Comparison of ENCODE assay signal across 8 cellular contexts in genomic region chr1:29180497-29181412, GRCh38. TPM values are rescaled to one million over a fixed set of nuclear protein-coding genes. Genes with fewer than 3 reads are reported as not detected.
DNase-seq lines count a peak whose midpoint lies in the region; ATAC-seq and TF ChIP-seq lines count a peak whose summit lies in the region.

No MANE protein-coding gene starts in this region.

- peak overlapping the region; percentile 94 for H3K4me3 ChIP-seq in BLaER1
- H3K4me3 ChIP-seq in GM23338 = peak overlapping the region; percentile 88
- H3K4me3 ChIP-seq in SJSA1 = peak overlapping the region; percentile 94
- peak overlapping the region; percentile 99 for H3K4me3 ChIP-seq in ectodermal cell (ENCODE audit: insufficient read depth, low read depth, low read length)
- H3K4me3 ChIP-seq in muscle layer of colon (ENCODE audit: low read depth in 1 of 2, low read length in 2 of 2) = peak overlapping the region; percentile 77 to 96

- DNase-seq in GM23338 (ENCODE audit: low spot score) (peak; percentile 53), SJSA1 (ENCODE audit: low read depth in 1 of 2, low spot score in 2 of 2) (peak in 1 of 2 experiments; percentile 79), NCI-H774 (lab: John Stamatoyannopoulos, UW) (no peak)
- no peak for DNase-seq in activated effector memory CD4-positive, alpha-beta T cell treated with Interleukin-2 at 50 U/mL for 16 hours

- no peak overlapping the region for H2AFZ ChIP-seq in GM23338

- H3K27me3 Mint-ChIP-seq in GM23338 (ENCODE audit: insufficient read depth, low read depth, poor library complexity) = peaks cover 6% of the 10 kb centered on the region

- H3K27me3 ChIP-seq in BLaER1 (no peaks in the 10 kb centered on the region), GM23338 (ENCODE audit: insufficient read depth) (no peaks in the 10 kb centered on the region), SJSA1 (replicated peaks) (no peaks in the 10 kb centered on the region), ectodermal cell (ENCODE audit: control insufficient read depth, insufficient read depth, low read length, poor library complexity, severe bottlenecking) (no peaks in the 10 kb centered on the region), muscle layer of colon (ENCODE audit: control insufficient read depth in 1 of 2, insufficient read depth in 2 of 2, low read length in 2 of 2) (no peaks in the 10 kb centered on the region)

- ATAC-seq in GM23338 (peak; percentile 14; the same call in 2 of the 3 replicates), HG03108 (IDR thresholded peaks at IDR 0.05; ENCODE audit: unreplicated experiment) (no peak)

- no peaks in the 10 kb centered on the region for H3K9me2 ChIP-seq in GM23338 (ENCODE audit: insufficient read depth)

- H3K36me3 ChIP-seq in BLaER1 (peaks cover 26% of the 10 kb centered on the region), GM23338 (ENCODE audit: insufficient read depth) (peaks cover 6% of the 10 kb centered on the region; the same call in 1 of the 2 replicates), SJSA1 (peaks cover 49% of the 10 kb centered on the region), ectodermal cell (ENCODE audit: control insufficient read depth, insufficient read depth, low read length) (peaks cover 17% of the 10 kb centered on the region), muscle layer of colon (ENCODE audit: insufficient read depth, low read length) (peaks cover 15% of the 10 kb centered on the region)

- H3K27ac ChIP-seq in BLaER1 (peak overlapping the region; percentile 100), GM23338 (ENCODE audit: low read depth) (peak overlapping the region; percentile 98), SJSA1 (peak overlapping the region; percentile 99), ectodermal cell (ENCODE audit: insufficient read depth, low read depth, low read length, poor library complexity, severe bottlenecking) (peak overlapping the region; percentile 98), muscle layer of colon (ENCODE audit: low read depth, low read length) (peak overlapping the region; percentile 98)

- no peaks in the 10 kb centered on the region for H3K9me3 ChIP-seq in BLaER1
- H3K9me3 ChIP-seq in SJSA1 (replicated peaks) = no peaks in the 10 kb centered on the region
- H3K9me3 ChIP-seq in ectodermal cell (ENCODE audit: control insufficient read depth, low read length) = no peaks in the 10 kb centered on the region
- H3K9me3 ChIP-seq in muscle layer of colon (ENCODE audit: low read length) = no peaks in the 10 kb centered on the region

- no peaks in the 10 kb centered on the region for H3K9me3 Mint-ChIP-seq in GM23338

- TF ChIP-seq CTCF in GM23338 (conservative IDR thresholded peaks at IDR 0.05; ENCODE audit: low read depth in 2 of 2) = no peak

- H4K20me1 ChIP-seq in BLaER1 (peaks cover 56% of the 10 kb centered on the region), GM23338 (replicated peaks; ENCODE audit: insufficient read depth) (peaks cover 32% of the 10 kb centered on the region)

- H3K4me1 Mint-ChIP-seq in GM23338 = peaks cover 40% of the 10 kb centered on the region

- peaks cover 56% of the 10 kb centered on the region for H3K79me2 ChIP-seq in GM23338 (replicated peaks; ENCODE audit: insufficient read depth)

- H3K4me1 ChIP-seq in BLaER1 (peaks cover 48% of the 10 kb centered on the region), GM23338 (ENCODE audit: insufficient read depth) (peaks cover 28% of the 10 kb centered on the region), SJSA1 (replicated peaks) (peaks cover 22% of the 10 kb centered on the region), ectodermal cell (ENCODE audit: control insufficient read depth, insufficient read depth, low read length) (peaks cover 5% of the 10 kb centered on the region), muscle layer of colon (ENCODE audit: insufficient read depth, low read length) (peaks cover 39% of the 10 kb centered on the region)

- 3 to 4% methylated on average over 32 of the region's 32 CpGs for WGBS in ectodermal cell, 2 experiments

- peaks cover 41% of the 10 kb centered on the region for H3K36me3 Mint-ChIP-seq in GM23338 (ENCODE audit: low read depth)

- H3K4me3 Mint-ChIP-seq in GM23338 = peak overlapping the region; percentile 97

- H3K4me2 ChIP-seq in BLaER1 (peak overlapping the region; percentile 94), GM23338 (peak overlapping the region; percentile 96)

- 0 out of 2 replicates have a peak, but pooled peaks cover 10% of the 10 kb centered on the region for H3F3A ChIP-seq in GM23338 (replicated peaks; ENCODE audit: low read depth)

- H3K27ac Mint-ChIP-seq in GM23338 = peak overlapping the region; percentile 94

- H3K9ac ChIP-seq in BLaER1 = peak overlapping the region; percentile 100
- H3K9ac ChIP-seq in muscle layer of colon (ENCODE audit: low read length) = peak overlapping the region; percentile 96

TF ChIP-seq in GM23338, 12 proteins besides CTCF, POLR2A, EP300 and RAD21:
- no peak for TF ChIP-seq CREB1 (CRISPR knock-in tag; IDR thresholded peaks at IDR 0.05; ENCODE audit: low read depth)
- TF ChIP-seq NANOG (IDR thresholded peaks at IDR 0.05; ENCODE audit: borderline replicate concordance) = no peak

RNA-seq across cellular contexts. Expression of gene SRSF4, which starts 0.9 kb away (rescaled TPM):
- total RNA-seq in GM23338 (2014; rRNA removed; shearing (Covaris generic)) = 54.4 and 58.4 TPM in 2 replicates
- polyA plus RNA-seq in GM23338 (2016; fragmentation: Nextera tagmentation; extraction: Ambion mirVana) = 98.3 and 98.8 TPM in 2 replicates
- 81.5 and 143 TPM in 2 replicates for total RNA-seq in SJSA1 (2014; rRNA removed; shearing (Covaris generic))
- polyA plus RNA-seq in ectodermal cell (2013, experiment 1 of 4) = 101 TPM
- 95.4 TPM for polyA plus RNA-seq in ectodermal cell (2013, experiment 2 of 4)
- 76.3 TPM for polyA plus RNA-seq in ectodermal cell (2013, experiment 3 of 4)
- 83.7 TPM for polyA plus RNA-seq in ectodermal cell (2013, experiment 4 of 4)

RNA-seq across cellular contexts. Expression of gene MECR, which starts 50.0 kb away (rescaled TPM):
- 14.3 and 25.7 TPM in 2 replicates for total RNA-seq in GM23338 (2014; rRNA removed; shearing (Covaris generic))
- polyA plus RNA-seq in GM23338 (2016; fragmentation: Nextera tagmentation; extraction: Ambion mirVana) = 29.4 and 32.3 TPM in 2 replicates
- total RNA-seq in SJSA1 (2014; rRNA removed; shearing (Covaris generic)) = 22.5 and 27.2 TPM in 2 replicates
- polyA plus RNA-seq in ectodermal cell (2013, experiment 1 of 4) = 29.1 TPM
- polyA plus RNA-seq in ectodermal cell (2013, experiment 2 of 4) = 33.0 TPM
- polyA plus RNA-seq in ectodermal cell (2013, experiment 3 of 4) = 26.3 TPM
- 33.2 TPM for polyA plus RNA-seq in ectodermal cell (2013, experiment 4 of 4)

RNA-seq across cellular contexts. Expression of gene PTPRU, which starts 55.6 kb away (rescaled TPM):
- 69.6 and 105 TPM in 2 replicates for total RNA-seq in GM23338 (2014; rRNA removed; shearing (Covaris generic))
- polyA plus RNA-seq in GM23338 (2016; fragmentation: Nextera tagmentation; extraction: Ambion mirVana) = 7.9 and 8.0 TPM in 2 replicates
- 12.1 and 16.8 TPM in 2 replicates for total RNA-seq in SJSA1 (2014; rRNA removed; shearing (Covaris generic))
- 32.6 TPM for polyA plus RNA-seq in ectodermal cell (2013, experiment 1 of 4)
- 37.4 TPM for polyA plus RNA-seq in ectodermal cell (2013, experiment 2 of 4)
- polyA plus RNA-seq in ectodermal cell (2013, experiment 3 of 4) = 34.2 TPM
- 41.5 TPM for polyA plus RNA-seq in ectodermal cell (2013, experiment 4 of 4)

RNA-seq across cellular contexts. Expression of gene TMEM200B, which starts 57.1 kb away (rescaled TPM):
- 8.7 TPM in 2 replicates for total RNA-seq in GM23338 (2014; rRNA removed; shearing (Covaris generic))
- 4.9 and 5.3 TPM in 2 replicates for polyA plus RNA-seq in GM23338 (2016; fragmentation: Nextera tagmentation; extraction: Ambion mirVana)
- 0.39 TPM in 1 of 2 replicates, not detected in the other for total RNA-seq in SJSA1 (2014; rRNA removed; shearing (Covaris generic))
- 1.3 TPM for polyA plus RNA-seq in ectodermal cell (2013, experiment 1 of 4)
- 1.1 TPM for polyA plus RNA-seq in ectodermal cell (2013, experiment 2 of 4)
- polyA plus RNA-seq in ectodermal cell (2013, experiment 3 of 4) = 0.85 TPM
- 1.0 TPM for polyA plus RNA-seq in ectodermal cell (2013, experiment 4 of 4)
